1 cellular context compared by ENCODE assay signal in the genomic region with DNA sequence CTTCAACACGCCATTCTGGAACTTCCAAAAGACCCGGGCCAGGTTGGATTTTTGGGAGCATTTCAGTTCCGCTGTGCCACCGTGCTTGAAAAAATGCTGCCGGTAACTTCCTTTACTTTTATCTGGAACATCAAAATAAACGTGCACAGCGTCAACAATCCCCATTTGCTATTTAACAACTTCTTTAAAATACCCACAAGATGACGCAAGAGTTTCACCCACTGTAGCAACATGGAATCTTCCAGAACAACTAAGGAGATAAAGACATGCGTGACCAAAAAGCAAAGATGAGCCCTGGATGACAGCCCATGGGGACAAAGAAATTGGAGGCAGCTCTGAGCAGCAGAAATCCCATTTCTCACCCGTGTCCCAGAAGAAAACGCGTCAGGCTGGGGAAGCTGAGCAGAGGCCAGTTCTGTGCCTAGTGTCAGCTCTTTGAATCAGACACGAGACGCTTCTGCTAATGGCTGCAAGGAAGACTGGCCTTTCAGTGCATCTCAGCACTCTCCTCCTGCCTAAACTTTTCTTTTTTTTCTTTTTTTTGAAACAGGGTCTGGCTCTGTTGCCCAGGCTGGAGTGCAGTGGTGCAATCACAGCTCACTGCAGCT.
TF ChIP-seq lines count a peak whose summit lies in the region.

No MANE protein-coding gene starts in this region.

TF ChIP-seq in K562, 482 proteins besides CTCF, POLR2A, EP300 and RAD21 (continued from another document):
- TF ChIP-seq, protein P1, sequence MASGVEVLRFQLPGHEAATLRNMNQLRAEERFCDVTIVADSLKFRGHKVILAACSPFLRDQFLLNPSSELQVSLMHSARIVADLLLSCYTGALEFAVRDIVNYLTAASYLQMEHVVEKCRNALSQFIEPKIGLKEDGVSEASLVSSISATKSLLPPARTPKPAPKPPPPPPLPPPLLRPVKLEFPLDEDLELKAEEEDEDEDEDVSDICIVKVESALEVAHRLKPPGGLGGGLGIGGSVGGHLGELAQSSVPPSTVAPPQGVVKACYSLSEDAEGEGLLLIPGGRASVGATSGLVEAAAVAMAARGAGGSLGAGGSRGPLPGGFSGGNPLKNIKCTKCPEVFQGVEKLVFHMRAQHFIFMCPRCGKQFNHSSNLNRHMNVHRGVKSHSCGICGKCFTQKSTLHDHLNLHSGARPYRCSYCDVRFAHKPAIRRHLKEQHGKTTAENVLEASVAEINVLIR (CRISPR knock-in tag; IDR thresholded peaks at IDR 0.05): no peak
- 0 out of 2 replicates have a peak, but pooled peaks have one; percentile 5 for TF ChIP-seq CREM (IDR thresholded peaks at IDR 0.05; ENCODE audit: low read depth)
- TF ChIP-seq BHLHE40 (IDR thresholded peaks at IDR 0.05; ENCODE audit: low read length): peak; percentile 46; the same call in 1 of the 2 replicates
- TF ChIP-seq CEBPB (tag; IDR thresholded peaks at IDR 0.05): peak; percentile 78
- TF ChIP-seq, protein P2, sequence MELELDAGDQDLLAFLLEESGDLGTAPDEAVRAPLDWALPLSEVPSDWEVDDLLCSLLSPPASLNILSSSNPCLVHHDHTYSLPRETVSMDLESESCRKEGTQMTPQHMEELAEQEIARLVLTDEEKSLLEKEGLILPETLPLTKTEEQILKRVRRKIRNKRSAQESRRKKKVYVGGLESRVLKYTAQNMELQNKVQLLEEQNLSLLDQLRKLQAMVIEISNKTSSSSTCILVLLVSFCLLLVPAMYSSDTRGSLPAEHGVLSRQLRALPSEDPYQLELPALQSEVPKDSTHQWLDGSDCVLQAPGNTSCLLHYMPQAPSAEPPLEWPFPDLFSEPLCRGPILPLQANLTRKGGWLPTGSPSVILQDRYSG (tag; conservative IDR thresholded peaks at IDR 0.05; ENCODE audit: low read depth): no peak
- TF ChIP-seq, protein P3, sequence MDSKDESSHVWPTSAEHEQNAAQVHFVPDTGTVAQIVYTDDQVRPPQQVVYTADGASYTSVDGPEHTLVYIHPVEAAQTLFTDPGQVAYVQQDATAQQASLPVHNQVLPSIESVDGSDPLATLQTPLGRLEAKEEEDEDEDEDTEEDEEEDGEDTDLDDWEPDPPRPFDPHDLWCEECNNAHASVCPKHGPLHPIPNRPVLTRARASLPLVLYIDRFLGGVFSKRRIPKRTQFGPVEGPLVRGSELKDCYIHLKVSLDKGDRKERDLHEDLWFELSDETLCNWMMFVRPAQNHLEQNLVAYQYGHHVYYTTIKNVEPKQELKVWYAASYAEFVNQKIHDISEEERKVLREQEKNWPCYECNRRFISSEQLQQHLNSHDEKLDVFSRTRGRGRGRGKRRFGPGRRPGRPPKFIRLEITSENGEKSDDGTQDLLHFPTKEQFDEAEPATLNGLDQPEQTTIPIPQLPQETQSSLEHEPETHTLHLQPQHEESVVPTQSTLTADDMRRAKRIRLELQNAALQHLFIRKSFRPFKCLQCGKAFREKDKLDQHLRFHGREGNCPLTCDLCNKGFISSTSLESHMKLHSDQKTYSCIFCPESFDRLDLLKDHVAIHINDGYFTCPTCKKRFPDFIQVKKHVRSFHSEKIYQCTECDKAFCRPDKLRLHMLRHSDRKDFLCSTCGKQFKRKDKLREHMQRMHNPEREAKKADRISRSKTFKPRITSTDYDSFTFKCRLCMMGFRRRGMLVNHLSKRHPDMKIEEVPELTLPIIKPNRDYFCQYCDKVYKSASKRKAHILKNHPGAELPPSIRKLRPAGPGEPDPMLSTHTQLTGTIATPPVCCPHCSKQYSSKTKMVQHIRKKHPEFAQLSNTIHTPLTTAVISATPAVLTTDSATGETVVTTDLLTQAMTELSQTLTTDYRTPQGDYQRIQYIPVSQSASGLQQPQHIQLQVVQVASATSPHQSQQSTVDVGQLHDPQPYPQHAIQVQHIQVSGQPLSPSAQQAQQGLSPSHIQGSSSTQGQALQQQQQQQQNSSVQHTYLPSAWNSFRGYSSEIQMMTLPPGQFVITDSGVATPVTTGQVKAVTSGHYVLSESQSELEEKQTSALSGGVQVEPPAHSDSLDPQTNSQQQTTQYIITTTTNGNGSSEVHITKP (IDR thresholded peaks at IDR 0.05; ENCODE audit: partially characterized antibody): peak; percentile 90
- TF ChIP-seq ZNF3 (CRISPR knock-in tag; IDR thresholded peaks at IDR 0.05): no peak
- no peak for TF ChIP-seq XRCC3 (IDR thresholded peaks at IDR 0.05)
- no peak for TF ChIP-seq ETV6 (IDR thresholded peaks at IDR 0.05; ENCODE audit: borderline replicate concordance in 1 of 2, low read depth in 2 of 2, low read length in 1 of 2)
- TF ChIP-seq ETV6 (CRISPR knock-in tag; IDR thresholded peaks at IDR 0.05; ENCODE audit: borderline replicate concordance): no peak
- peak; percentile 39; the same call in 1 of the 2 replicates for TF ChIP-seq JUND (IDR thresholded peaks at IDR 0.05; ENCODE audit: borderline replicate concordance, low read depth, low read length)
- TF ChIP-seq JUND (tag; IDR thresholded peaks at IDR 0.05; ENCODE audit: borderline replicate concordance, low read depth, low read length): no peak
